Comparison of ENCODE assay signal across 14 cellular contexts in genomic region chr19:7857727-7858701, GRCh38. TPM values are rescaled to one million over a fixed set of nuclear protein-coding genes. Genes with fewer than 3 reads are reported as not detected.
DNase-seq lines count a peak whose midpoint lies in the region; ATAC-seq and TF ChIP-seq lines count a peak whose summit lies in the region.
"Had no signal": no experiment of that assay in that cellular context is flagged by ENCODE, and none has a peak within 500 bp of the region (broad histone marks: within the 10 kb centered on the region; RNA-seq: fewer than 3 reads in every experiment).

No MANE protein-coding gene starts in this region.

- intact Hi-C loops in PC-9 (cut with micrococcal nuclease; ENCODE audit: unreplicated experiment) (loop anchor here (10.0 kb wide), 1 partner anchor 397 kb away; no protein-coding TSS in a partner anchor), left cardiac atrium (cut with DNase I) (no loop called here)

- CTCF ChIA-PET in WTC11 (lab: Charles Lee) (interaction anchor here (0.6 to 3.1 kb wide), 33 partner anchors 9 to 317 kb away, joined by 3 to 65 read pairs (median 3); partner anchors contain the start of genes CLEC4M, LRRC8E, MAP2K7 and SNAPC2), PC-9 (lab: Charles Lee) (interaction anchor here (0.5 kb wide), 1 partner anchor 62 kb away, joined by 5 read pairs; the partner anchor contains the start of gene SNAPC2)

- DNase-seq in DMS53 treated with DMSO at 0.1 percent for 48 hours (lab: John Stamatoyannopoulos, UW; ENCODE audit: unreplicated experiment) = peak; percentile 13
- peak; percentile 4 to 80 (median 73) for DNase-seq in NCI-H1417 (lab: John Stamatoyannopoulos, UW)
- peak; percentile 85 for DNase-seq in WTC11 (ENCODE audit: low spot score)
- DNase-seq in memory B cell (ENCODE audit: low spot score in 2 of 2) = no peak
- no peak for DNase-seq in PC-9
- no peak for DNase-seq in NOMO-1 treated with DMSO at 0.1 percent for 48 hours (lab: John Stamatoyannopoulos, UW; ENCODE audit: unreplicated experiment)
- no peak for DNase-seq in HK-2 (ENCODE audit: unreplicated experiment)
- DNase-seq in left cardiac atrium = no peak
- DNase-seq: activated naive CD4-positive, alpha-beta T cell treated with anti-CD3 and anti-CD28 coated beads, Interleukin-2, amount 10 ng/mL, durations not matched to agents 7 days and 5 days had no signal

- H3F3A ChIP-seq in PC-9 (ENCODE audit: insufficient read depth, low read depth) = peaks cover 20% of the 10 kb centered on the region; the same call in 1 of the 2 replicates

- H3K36me3 Mint-ChIP-seq in WTC11 (no peaks in the 10 kb centered on the region), memory B cell (peaks cover 5% of the 10 kb centered on the region)
- H3K36me3 Mint-ChIP-seq: activated naive CD4-positive, alpha-beta T cell treated with anti-CD3 and anti-CD28 coated beads, Interleukin-2, amount 10 ng/mL, durations not matched to agents 7 days and 5 days; CD4-positive, CD25-positive, alpha-beta regulatory T cell had no signal

- BruUV-seq in PC-9 (replicated peaks; lab: Mats Ljungman, UMichigan) = no TSS peak

- H3K4me3 Mint-ChIP-seq in WTC11 (peak overlapping the region; percentile 59), memory B cell (no peak overlapping the region)
- H3K4me3 Mint-ChIP-seq: activated naive CD4-positive, alpha-beta T cell treated with anti-CD3 and anti-CD28 coated beads, Interleukin-2, amount 10 ng/mL, durations not matched to agents 7 days and 5 days; central memory CD8-positive, alpha-beta T cell had no signal

- H3K27ac ChIP-seq in PC-9 = no peak overlapping the region

- POLR2A ChIA-PET in WTC11 (lab: Charles Lee) = interaction anchor here (0.6 to 2.6 kb wide), 7 partner anchors 11 to 137 kb away, joined by 3 to 19 read pairs (median 5); partner anchors contain the start of genes MAP2K7 and SNAPC2
- POLR2A ChIA-PET in PC-9 (lab: Charles Lee; ENCODE audit: unreplicated experiment) = no interaction called here

- H3K4me2 ChIP-seq in PC-9 = no peak overlapping the region

- H3K9me3 ChIP-seq in PC-9 (ENCODE audit: insufficient read depth, low read depth) = no peaks in the 10 kb centered on the region

- no peaks in the 10 kb centered on the region for H4K20me1 ChIP-seq in PC-9 (ENCODE audit: insufficient read depth)

- H3K79me2 ChIP-seq in PC-9 (ENCODE audit: low read depth) = no peaks in the 10 kb centered on the region

- H2AFZ ChIP-seq in PC-9 = no peak overlapping the region

- H3K9me2 ChIP-seq in PC-9 (ENCODE audit: insufficient read depth) = no peaks in the 10 kb centered on the region

- no peak overlapping the region for H3K27ac Mint-ChIP-seq in WTC11
- H3K27ac Mint-ChIP-seq in memory B cell = no peak overlapping the region
- H3K27ac Mint-ChIP-seq: activated naive CD4-positive, alpha-beta T cell treated with anti-CD3 and anti-CD28 coated beads, Interleukin-2, amount 10 ng/mL, durations not matched to agents 7 days and 5 days; CD4-positive, CD25-positive, alpha-beta regulatory T cell had no signal

- H3K4me1 Mint-ChIP-seq in WTC11 (peaks cover 15% of the 10 kb centered on the region), memory B cell (peaks cover 7% of the 10 kb centered on the region)

- ATAC-seq in WTC11 (peak; percentile 46), memory B cell (ENCODE audit: low read depth) (peak; percentile 34), left cardiac atrium (no peak)
- ATAC-seq: SK-N-SH treated with all-trans-retinoic acid at 6 μM for 48 hours had no signal

- H3K4me3 ChIP-seq in PC-9 = no peak overlapping the region

- H3K9me3 Mint-ChIP-seq in WTC11 (no peaks in the 10 kb centered on the region), memory B cell (no peaks in the 10 kb centered on the region)
- H3K9me3 Mint-ChIP-seq: activated naive CD4-positive, alpha-beta T cell treated with anti-CD3 and anti-CD28 coated beads, Interleukin-2, amount 10 ng/mL, durations not matched to agents 7 days and 5 days; central memory CD8-positive, alpha-beta T cell had no signal

- H3K27me3 ChIP-seq in PC-9 (ENCODE audit: insufficient read depth, low read depth) = no peaks in the 10 kb centered on the region

- no peaks in the 10 kb centered on the region for H3K36me3 ChIP-seq in PC-9 (ENCODE audit: low read depth)

- peaks cover 7% of the 10 kb centered on the region for H3K4me1 ChIP-seq in PC-9 (replicated peaks; ENCODE audit: insufficient read depth)

- TF ChIP-seq CTCF in WTC11 (IDR thresholded peaks at IDR 0.05) = no peak
- TF ChIP-seq CTCF in PC-9 (conservative IDR thresholded peaks at IDR 0.05) = no peak

- peaks cover 65% of the 10 kb centered on the region for H3K27me3 Mint-ChIP-seq in WTC11 (ENCODE audit: low read depth)
- peaks cover 21% of the 10 kb centered on the region for H3K27me3 Mint-ChIP-seq in memory B cell

TF ChIP-seq in WTC11, 78 proteins besides CTCF, POLR2A, EP300 and RAD21 (continues in another document):
- TF ChIP-seq FOXP4 (CRISPR knock-in tag; IDR thresholded peaks at IDR 0.05) = 0 out of 2 replicates have a peak, but pooled peaks have one; percentile 19
- TF ChIP-seq ARID4B (CRISPR knock-in tag; IDR thresholded peaks at IDR 0.05; ENCODE audit: borderline replicate concordance) = 0 out of 2 replicates have a peak, but pooled peaks have one; percentile 34
- TF ChIP-seq USF1 (CRISPR knock-in tag; IDR thresholded peaks at IDR 0.05) = peak; percentile 26; the same call in 1 of the 2 replicates
- peak; percentile 39; the same call in 1 of the 2 replicates for TF ChIP-seq SP1 (CRISPR knock-in tag; conservative IDR thresholded peaks at IDR 0.05)

RNA-seq across cellular contexts. Expression of gene PRR36, which starts 16.2 kb away (rescaled TPM):
- total RNA-seq in WTC11 (2021) (21.9 to 34.3 TPM (median 31.0 TPM) in 3 replicates), PC-9 (2021) (12.9 and 20.3 TPM in 2 replicates), left cardiac atrium (under 1 TPM; 0.10 to 0.24 TPM)
- total RNA-seq: H4, NCI-H460 had no signal

RNA-seq across cellular contexts. Expression of gene EVI5L, which starts 28.0 kb away (rescaled TPM):
- total RNA-seq in WTC11 (2021) (10.5 to 13.7 TPM (median 13.6 TPM) in 3 replicates), PC-9 (2021) (13.1 and 19.2 TPM in 2 replicates), left cardiac atrium (10 to 100 TPM; 17.6 to 18.8 TPM)

RNA-seq across cellular contexts. Expression of gene LRRC8E, which starts 30.3 kb away (rescaled TPM):
- total RNA-seq in WTC11 (2021) (3.0 to 3.6 TPM (median 3.1 TPM) in 3 replicates), PC-9 (2021) (24.1 and 24.4 TPM in 2 replicates), left cardiac atrium (1 to 10 TPM in 1 of 2 donors, under 1 TPM in 1; 0.88 to 1.7 TPM)
- total RNA-seq: CD4-positive, CD25-positive, alpha-beta regulatory T cell had no signal

RNA-seq across cellular contexts. Expression of gene MAP2K7, which starts 45.7 kb away (rescaled TPM):
- total RNA-seq in WTC11 (2021) = 39.4 to 46.9 TPM (median 46.3 TPM) in 3 replicates
- 52.4 and 54.0 TPM in 2 replicates for total RNA-seq in PC-9 (2021)
- total RNA-seq in left cardiac atrium = 10 to 100 TPM; 24.3 to 25.8 TPM

RNA-seq across cellular contexts. Expression of gene TGFBR3L, which starts 56.6 kb away (rescaled TPM):
- total RNA-seq in WTC11 (2021) (4.1 to 7.4 TPM (median 6.5 TPM) in 3 replicates), PC-9 (2021) (2.0 and 2.3 TPM in 2 replicates), left cardiac atrium (10 to 100 TPM in 1 of 2 donors, 1 to 10 TPM in 1; 9.7 to 13.6 TPM)
- total RNA-seq: H4 had no signal

Comparison
In these comparisons a context has a peak if more than half of its experiments do, and no peak if none do; other contexts are left out.
1. DNase-seq: peak in DMS53 treated with DMSO at 0.1 percent for 48 hours (single experiment), NCI-H1417 (3 of 3) and WTC11 (single experiment); none in memory B cell (0 of 2), PC-9 (0 of 2), NOMO-1 treated with DMSO at 0.1 percent for 48 hours (single experiment), HK-2 (single experiment) and left cardiac atrium (single experiment).
2. ATAC-seq: peak in WTC11 (single experiment) and memory B cell (single experiment); none in left cardiac atrium (0 of 2).
3. RNA of gene PRR36, which starts 16.2 kb away (total RNA-seq): 21.9 to 34.3 TPM in WTC11 and 12.9 to 20.3 TPM in PC-9; 0.10 to 0.24 TPM in left cardiac atrium; every median in the first group is over 10 times any median in the second.